26 cellular contexts compared by ENCODE assay signal in genomic region chr9:134814598-134815215, GRCh38.
DNase-seq lines count a peak whose midpoint lies in the region; ATAC-seq and TF ChIP-seq lines count a peak whose summit lies in the region.
"Had no signal": no experiment of that assay in that cellular context is flagged by ENCODE, and none has a peak within 500 bp of the region (broad histone marks: within the 10 kb centered on the region; RNA-seq: fewer than 3 reads in every experiment).

No MANE protein-coding gene starts in this region.

- H3K79me1 ChIP-seq in mesendoderm (ENCODE audit: low read length), result no peaks in the 10 kb centered on the region

- peaks cover 70% of the 10 kb centered on the region for H3F3A ChIP-seq in GM23248 (ENCODE audit: insufficient read depth)

- 48 to 52% methylated on average over 15 to 16 of the region's 16 CpGs for WGBS in GM23248 (ENCODE audit: low coverage in 1 of 2, low lambda C conversion rate in 2 of 2, missing lambda C conversion rate in 2 of 2), 2 experiments
- no CpG with 5 or more reads among the region's 16 CpGs for WGBS in mesendoderm (ENCODE audit: extremely low coverage, insufficient coverage, low lambda C conversion rate)

- H3K9ac ChIP-seq in GM23248 (peak overlapping the region; percentile 26; the same call in 1 of the 2 replicates), mesendoderm (ENCODE audit: low read length) (no peak overlapping the region)

- H4K5ac ChIP-seq in mesendoderm (ENCODE audit: low read length), result no peak overlapping the region

- H2BK120ac ChIP-seq in mesendoderm (ENCODE audit: low read depth, low read length), result no peak overlapping the region

- H3K36me3 ChIP-seq in GM23248 (ENCODE audit: low read depth) (peaks cover 69% of the 10 kb centered on the region), mesendoderm (ENCODE audit: control insufficient read depth, insufficient read depth, low read length) (peaks cover 39% of the 10 kb centered on the region)
- H3K36me3 ChIP-seq: breast epithelium, gastrocnemius medialis, SJCRH30 had no signal

- H2BK5ac ChIP-seq in mesendoderm (ENCODE audit: low read length), result no peak overlapping the region

- no peaks in the 10 kb centered on the region for H3K27me3 ChIP-seq in GM23248 (replicated peaks; ENCODE audit: insufficient read depth)
- H3K27me3 ChIP-seq in mesendoderm (ENCODE audit: insufficient read depth, low read length, poor library complexity), result no peaks in the 10 kb centered on the region
- H3K27me3 ChIP-seq: breast epithelium, gastrocnemius medialis, SJCRH30, tibial nerve had no signal

- H3K4me1 ChIP-seq in GM23248 (ENCODE audit: insufficient read depth) (peaks cover 37% of the 10 kb centered on the region), mesendoderm (ENCODE audit: control insufficient read depth, low read depth, low read length) (no peaks in the 10 kb centered on the region)
- H3K4me1 ChIP-seq: breast epithelium, gastrocnemius medialis, psoas muscle, SJCRH30 had no signal

- H2AFZ ChIP-seq in GM23248, result no peak overlapping the region

- no peak overlapping the region for H3K56ac ChIP-seq in mesendoderm (ENCODE audit: low read length)

- no peak for ATAC-seq in GM19035 (IDR thresholded peaks at IDR 0.05; ENCODE audit: unreplicated experiment)
- ATAC-seq: activated T-helper 17 cell treated with anti-CD3 and anti-CD28 coated beads, Interleukin-2, amount 50 U/mL, for 72 hours; gastrocnemius medialis; HepG2; psoas muscle; stimulated activated naive CD8-positive, alpha-beta T cell treated with anti-CD3 and anti-CD28 coated beads, Interleukin-15, Interleukin-2, amounts not matched to agents 100 U/mL and 50 U/mL, for 24 hours had no signal

- no peak overlapping the region for H3K4me2 ChIP-seq in GM23248 (ENCODE audit: unreplicated experiment)
- H3K4me2 ChIP-seq in mesendoderm (ENCODE audit: low read length), result no peak overlapping the region

- no peak overlapping the region for H3K23ac ChIP-seq in mesendoderm (ENCODE audit: low read length)

- H3K4ac ChIP-seq in mesendoderm (ENCODE audit: low read depth, low read length), result no peak overlapping the region

- no peaks in the 10 kb centered on the region for H4K20me1 ChIP-seq in GM23248 (ENCODE audit: insufficient read depth)

- in situ Hi-C loops in GM23248 (cut with MboI), result no loop called here

- H2AK5ac ChIP-seq in mesendoderm (ENCODE audit: low read length), result no peak overlapping the region

- DNase-seq in GM23248 (peak; percentile 91), amniotic epithelial cell (ENCODE audit: low read depth) (peak; percentile 56), foreskin fibroblast (peak; percentile 59 to 87), stromal cell of bone marrow (ENCODE audit: low read depth) (peak; percentile 13), mesendoderm (no peak), NCI-H345 treated with DMSO at 0.1 percent for 48 hours (lab: John Stamatoyannopoulos, UW; ENCODE audit: unreplicated experiment) (no peak)
- DNase-seq: activated CD4-positive, alpha-beta T cell treated with anti-CD3 and anti-CD28 coated beads, Interleukin-2, amount 10 ng/mL, durations not matched to agents 7 days and 5 days; activated naive CD8-positive, alpha-beta T cell treated with anti-CD3 and anti-CD28 coated beads, Interleukin-2, amount 10 ng/mL, durations not matched to agents 7 days and 5 days; COR-L47; dermis blood vessel endothelial cell; DND-41; gastrocnemius medialis; NCI-H1436; NCI-H2171 treated with DMSO at 0.1 percent for 48 hours; NCI-H526 treated with DMSO at 0.1 percent for 48 hours; psoas muscle; SJCRH30; small intestine; stimulated activated CD4-positive, alpha-beta T cell treated with anti-CD3 and anti-CD28 coated beads, Interleukin-4, amount 100 ng/mL, for 1 hour; stimulated activated naive CD8-positive, alpha-beta T cell treated with anti-CD3 and anti-CD28 coated beads, Interleukin-15, Interleukin-2, amounts not matched to agents 100 U/mL and 50 U/mL, for 24 hours; T-helper 1 cell had no signal

- no peak overlapping the region for H3K4me3 ChIP-seq in GM23248
- no peak overlapping the region for H3K4me3 ChIP-seq in foreskin fibroblast (ENCODE audit: low read depth in 1 of 2, low read length in 2 of 2)
- no peak overlapping the region for H3K4me3 ChIP-seq in mesendoderm (ENCODE audit: low read length)
- H3K4me3 ChIP-seq: breast epithelium, gastrocnemius medialis, psoas muscle, SJCRH30, tibial nerve had no signal

- H3K9me3 ChIP-seq in GM23248 (ENCODE audit: low read depth), result no peaks in the 10 kb centered on the region
- H3K9me3 ChIP-seq: breast epithelium, gastrocnemius medialis, psoas muscle, SJCRH30, tibial nerve had no signal

- H3K79me2 ChIP-seq in GM23248 (ENCODE audit: insufficient read depth) (peaks cover 15% of the 10 kb centered on the region), mesendoderm (ENCODE audit: control insufficient read depth, insufficient read depth, low read length) (no peaks in the 10 kb centered on the region)

- H2BK15ac ChIP-seq in mesendoderm (replicated peaks; ENCODE audit: low read depth), result no peak overlapping the region

- no peak for TF ChIP-seq CTCF in foreskin fibroblast (IDR thresholded peaks at IDR 0.05; ENCODE audit: low read depth, low read length)

- H3K18ac ChIP-seq in mesendoderm (ENCODE audit: low read length), result no peak overlapping the region

- peak overlapping the region; percentile 63 for H3K27ac ChIP-seq in GM23248
- H3K27ac ChIP-seq in mesendoderm (ENCODE audit: low read depth, low read length), result no peak overlapping the region
- H3K27ac ChIP-seq: gastrocnemius medialis, psoas muscle, SJCRH30, tibial nerve had no signal

- H3K9me2 ChIP-seq in GM23248 (ENCODE audit: insufficient read depth), result no peaks in the 10 kb centered on the region

- no peak overlapping the region for H4K8ac ChIP-seq in mesendoderm (ENCODE audit: low read depth, low read length)

Comparison
In these comparisons a context has a peak if more than half of its experiments do, and no peak if none do; other contexts are left out.
1. DNase-seq: peak in GM23248 (single experiment), amniotic epithelial cell (single experiment), foreskin fibroblast (2 of 2) and stromal cell of bone marrow (single experiment); none in mesendoderm (single experiment) and NCI-H345 treated with DMSO at 0.1 percent for 48 hours (single experiment).